32 cellular contexts compared by ENCODE assay signal in genomic region chr6:30894935-30895334, GRCh38. TPM values are rescaled to one million over a fixed set of nuclear protein-coding genes. Genes with fewer than 3 reads are reported as not detected.
DNase-seq lines count a peak whose midpoint lies in the region; ATAC-seq, FAIRE-seq and TF ChIP-seq lines count a peak whose summit lies in the region.
"Had no signal": no experiment of that assay in that cellular context is flagged by ENCODE, and none has a peak within 500 bp of the region (broad histone marks: within the 10 kb centered on the region; RNA-seq: fewer than 3 reads in every experiment).

No MANE protein-coding gene starts in this region.

- TF ChIP-seq POLR2A in HepG2 (IDR thresholded peaks at IDR 0.05; ENCODE audit: insufficient read depth in 1 of 2, low read depth in 2 of 2, low read length in 2 of 2) (no peak), right lobe of liver (IDR thresholded peaks at IDR 0.05) (no peak)

- H3K27me3 ChIP-seq in HepG2 (ENCODE audit: control insufficient read depth in 1 of 2, insufficient read depth in 2 of 2, low read length in 2 of 2) (no peaks in the 10 kb centered on the region), right lobe of liver (no peaks in the 10 kb centered on the region), dorsolateral prefrontal cortex (no peaks in the 10 kb centered on the region)

- TF ChIP-seq RAD21 in HepG2 (CRISPR knock-in tag; IDR thresholded peaks at IDR 0.05) = no peak

- intact Hi-C loops in HepG2 (cut with micrococcal nuclease; ENCODE audit: unreplicated experiment) = no loop called here
- intact Hi-C loops in right lobe of liver (cut with DNase I) = no loop called here
- intact Hi-C loops in dorsolateral prefrontal cortex (cut with DNase I) = no loop called here
- intact Hi-C loops in posterior vena cava (cut with DNase I) = no loop called here

- no peaks in the 10 kb centered on the region for H3K79me2 ChIP-seq in HepG2 (ENCODE audit: insufficient read depth, low read length)

- in situ Hi-C loops in HepG2 (cut with HindIII; ENCODE audit: extremely low pct_ligation_motif_present, low pct_unique_long_range_greater_than_20kb) = no loop called here

- H3K4me3 ChIP-seq in HepG2 (replicated peaks in 1 of 3; ENCODE audit: insufficient read depth in 1 of 3, low read depth in 2 of 3, low read length in 3 of 3) (no peak overlapping the region), right lobe of liver (no peak overlapping the region), dorsolateral prefrontal cortex (no peak overlapping the region)
- H3K4me3 ChIP-seq: GM12878 had no signal

- BruUV-seq in HepG2 (replicated peaks; lab: Mats Ljungman, UMichigan) = no TSS peak

- ATAC-seq in HepG2 (no peak), right lobe of liver (no peak), GM18873 (IDR thresholded peaks at IDR 0.05; ENCODE audit: low FRiP score, unreplicated experiment) (no peak)
- ATAC-seq: Panc1 had no signal

- no peak overlapping the region for H3K9ac ChIP-seq in HepG2 (ENCODE audit: insufficient read depth, low read depth, low read length)

- POLR2A ChIA-PET in HepG2 (lab: Yijun Ruan, JAX) = interaction anchor here (1.6 kb wide), 1 partner anchor 11 kb away, joined by 5 read pairs; the partner anchor contains the start of gene DDR1

- 97% methylated on average over 3 of the region's 3 CpGs for WGBS in HepG2 (ENCODE audit: low lambda C conversion rate)
- WGBS in right lobe of liver (ENCODE audit: insufficient coverage, low coverage, low lambda C conversion rate, missing lambda C conversion rate) = 96% methylated on average over 3 of the region's 3 CpGs

- DNase-seq in HepG2 (ENCODE audit: low spot score) = no peak
- DNase-seq in right lobe of liver = no peak
- no peak for DNase-seq in dorsolateral prefrontal cortex
- peak; percentile 11 for DNase-seq in posterior vena cava (ENCODE audit: low spot score)
- no peak for DNase-seq in NOMO-1 treated with DMSO at 0.1 percent for 48 hours (lab: John Stamatoyannopoulos, UW; ENCODE audit: unreplicated experiment)
- no peak for DNase-seq in HPDE6-E6E7 (ENCODE audit: extremely low spot score)
- DNase-seq: C1 segment of cervical spinal cord; Caco-2; CD4-positive, alpha-beta memory T cell; DMS 273 treated with DMSO at 0.1 percent for 48 hours; DMS79; EL; GDM1; GOT3; HCEC 1CT; Karpas-422; NCI-H1092 treated with DMSO at 0.1 percent for 48 hours; NCI-H1436; NCI-H187 treated with DMSO at 0.1 percent for 48 hours; NCI-H2171 treated with DMSO at 0.1 percent for 48 hours; NCI-H345; NCI-H524; NCI-H748 treated with DMSO at 0.1 percent for 48 hours; NK-92 treated with Interleukin-12 subunit alpha and Interleukin-12 subunit beta, amount 100 ng/mL, for 24 hours; SHP77 had no signal

- TF ChIP-seq EP300 in HepG2 (IDR thresholded peaks at IDR 0.05; ENCODE audit: low read depth in 2 of 2, low read length in 2 of 2) = no peak
- no peak for TF ChIP-seq EP300 in HepG2 (CRISPR knock-in tag; IDR thresholded peaks at IDR 0.05; ENCODE audit: borderline replicate concordance)

- H3K4me2 ChIP-seq in HepG2 (ENCODE audit: low read depth, low read length) = no peak overlapping the region

- H4K20me1 ChIP-seq in HepG2 (ENCODE audit: insufficient read depth, low read length) = no peaks in the 10 kb centered on the region

- FAIRE-seq in HepG2 (lab: Jason Lieb, UNC) = no peak
- FAIRE-seq: A204.1, GM12878 had no signal

- H3K27ac ChIP-seq in HepG2 (ENCODE audit: extremely low read length, insufficient read depth, low read length) = no peak overlapping the region
- H3K27ac ChIP-seq in right lobe of liver = no peak overlapping the region
- H3K27ac ChIP-seq in dorsolateral prefrontal cortex = peak overlapping the region in 47 of 59 donors; percentile 1 to 99 (median 57)
- H3K27ac ChIP-seq: HL-60 had no signal

- H3K4me1 ChIP-seq in HepG2 (ENCODE audit: insufficient read depth, low read length) (no peaks in the 10 kb centered on the region), right lobe of liver (no peaks in the 10 kb centered on the region)
- H3K4me1 ChIP-seq: Caco-2 had no signal

- H3K36me3 ChIP-seq in HepG2 (replicated peaks in 1 of 2; ENCODE audit: control insufficient read depth in 1 of 2, insufficient read depth in 2 of 2, low read length in 2 of 2) (peaks cover 44 to 78% of the 10 kb centered on the region in 2 experiments), right lobe of liver (no peaks in the 10 kb centered on the region)

- H3K9me3 ChIP-seq in HepG2 (ENCODE audit: low read length) (no peaks in the 10 kb centered on the region), right lobe of liver (no peaks in the 10 kb centered on the region)
- H3K9me3 ChIP-seq: Caco-2 had no signal

- CTCF ChIA-PET in HepG2 (lab: Yijun Ruan, JAX; ENCODE audit: low intra/inter-chr PET ratio, low total read pairs) = no interaction called here

- H2AFZ ChIP-seq in HepG2 (ENCODE audit: low read length) = no peak overlapping the region

- TF ChIP-seq CTCF in HepG2 (CRISPR knock-in tag; IDR thresholded peaks at IDR 0.05) (no peak), right lobe of liver (IDR thresholded peaks at IDR 0.05) (no peak), dorsolateral prefrontal cortex (IDR thresholded peaks at IDR 0.05 in 54 of 56, conservative IDR thresholded peaks at IDR 0.05 in 2 of 56; ENCODE audit: low read depth in 1 of 56, partially characterized antibody in 56 of 56) (no peak)

RNA-seq across cellular contexts. Expression of gene DDR1, which starts 10.6 kb away (rescaled TPM):
- total RNA-seq in HepG2 (2016; rRNA removed; fragmentation: Illumina TruSeq; extraction: Trizol) = 7.0 and 16.7 TPM in 2 replicates
- 5.8 and 8.2 TPM in 2 replicates for total RNA-seq in HepG2 (2016; cell fraction: cytosol; rRNA removed; fragmentation: Illumina TruSeq; extraction: Trizol; ENCODE audit: low read depth)
- total RNA-seq in HepG2 (2016; cell fraction: insoluble cytoplasmic fraction; rRNA removed; fragmentation: Illumina TruSeq; extraction: Trizol) = 6.0 and 18.2 TPM in 2 replicates
- total RNA-seq in HepG2 (2016; cell fraction: membrane; rRNA removed; fragmentation: Illumina TruSeq; extraction: Trizol) = 8.1 and 9.1 TPM in 2 replicates
- 18.1 and 22.9 TPM in 2 replicates for total RNA-seq in HepG2 (2016; cell fraction: nucleus; rRNA removed; fragmentation: Illumina TruSeq; extraction: Trizol)
- 20.2 and 25.0 TPM in 2 replicates for polyA plus RNA-seq in HepG2 (2011; rRNA removed)
- polyA plus RNA-seq in HepG2 (2011; cell fraction: cytosol; rRNA removed) = 18.2 and 20.9 TPM in 2 replicates
- polyA plus RNA-seq in HepG2 (2011; cell fraction: nucleus; rRNA removed) = 49.4 and 65.3 TPM in 2 replicates
- 21.2 TPM in 2 replicates for polyA plus RNA-seq in HepG2 (2012)
- 1.3 and 1.5 TPM in 2 replicates for polyA plus RNA-seq in HepG2 (2016; cell fraction: cytosol; fragmentation: Illumina TruSeq; extraction: Trizol; ENCODE audit: low read depth)
- polyA plus RNA-seq in HepG2 (2016; cell fraction: insoluble cytoplasmic fraction; fragmentation: Illumina TruSeq; extraction: Trizol; ENCODE audit: low read depth) = 6.6 and 7.2 TPM in 2 replicates
- 3.5 and 3.7 TPM in 2 replicates for polyA plus RNA-seq in HepG2 (2016; cell fraction: membrane; fragmentation: Illumina TruSeq; extraction: Trizol; ENCODE audit: low read depth)
- polyA plus RNA-seq in HepG2 (2016; cell fraction: nucleus; fragmentation: Illumina TruSeq; extraction: Trizol; ENCODE audit: insufficient read depth, low read depth) = 37.9 and 40.3 TPM in 2 replicates
- polyA minus RNA-seq in HepG2 (2011; rRNA and poly(A)+ RNA removed; ENCODE audit: low replicate concordance) = 53.5 and 64.7 TPM in 2 replicates
- 28.8 and 29.1 TPM in 2 replicates for polyA minus RNA-seq in HepG2 (2011; cell fraction: cytosol; rRNA and poly(A)+ RNA removed)
- 25.2 and 31.7 TPM in 2 replicates for polyA minus RNA-seq in HepG2 (2011; cell fraction: nucleus; rRNA and poly(A)+ RNA removed)
- 1 to 10 TPM; 3.2 to 9.9 (median 5.0) TPM for total RNA-seq in right lobe of liver
- 100 to 1,000 TPM; 100 to 498 (median 195) TPM for total RNA-seq in dorsolateral prefrontal cortex
- 10 to 100 TPM; 25.2 to 26.0 TPM for total RNA-seq in posterior vena cava

RNA-seq across cellular contexts. Expression of gene GTF2H4, which starts 13.1 kb away (rescaled TPM):
- total RNA-seq in HepG2 (2016; rRNA removed; fragmentation: Illumina TruSeq; extraction: Trizol) (15.9 and 18.0 TPM in 2 replicates), right lobe of liver (10 to 100 TPM in 4 of 6 experiments, 1 to 10 TPM in 2; 3.6 to 21.1 (median 17.3) TPM), dorsolateral prefrontal cortex (100 to 1,000 TPM in 1 of 120 experiments, 10 to 100 TPM in 119; 24.7 to 107 (median 48.9) TPM), posterior vena cava (10 to 100 TPM; 27.2 to 37.8 TPM)
- total RNA-seq in HepG2 (2016; cell fraction: cytosol; rRNA removed; fragmentation: Illumina TruSeq; extraction: Trizol; ENCODE audit: low read depth) = 1.5 and 3.1 TPM in 2 replicates
- 14.1 and 17.5 TPM in 2 replicates for total RNA-seq in HepG2 (2016; cell fraction: insoluble cytoplasmic fraction; rRNA removed; fragmentation: Illumina TruSeq; extraction: Trizol)
- total RNA-seq in HepG2 (2016; cell fraction: membrane; rRNA removed; fragmentation: Illumina TruSeq; extraction: Trizol) = 4.5 and 5.7 TPM in 2 replicates
- 27.0 and 30.2 TPM in 2 replicates for total RNA-seq in HepG2 (2016; cell fraction: nucleus; rRNA removed; fragmentation: Illumina TruSeq; extraction: Trizol)
- 49.3 and 58.3 TPM in 2 replicates for polyA plus RNA-seq in HepG2 (2011; rRNA removed)
- 19.9 and 20.1 TPM in 2 replicates for polyA plus RNA-seq in HepG2 (2011; cell fraction: cytosol; rRNA removed)
- 258 and 287 TPM in 2 replicates for polyA plus RNA-seq in HepG2 (2011; cell fraction: nucleus; rRNA removed)
- 29.0 and 51.4 TPM in 2 replicates for polyA plus RNA-seq in HepG2 (2012)
- polyA plus RNA-seq in HepG2 (2016; cell fraction: cytosol; fragmentation: Illumina TruSeq; extraction: Trizol; ENCODE audit: low read depth) = 2.6 and 3.1 TPM in 2 replicates
- 25.8 and 31.0 TPM in 2 replicates for polyA plus RNA-seq in HepG2 (2016; cell fraction: insoluble cytoplasmic fraction; fragmentation: Illumina TruSeq; extraction: Trizol; ENCODE audit: low read depth)
- polyA plus RNA-seq in HepG2 (2016; cell fraction: membrane; fragmentation: Illumina TruSeq; extraction: Trizol; ENCODE audit: low read depth) = 4.9 and 6.0 TPM in 2 replicates
- 114 and 125 TPM in 2 replicates for polyA plus RNA-seq in HepG2 (2016; cell fraction: nucleus; fragmentation: Illumina TruSeq; extraction: Trizol; ENCODE audit: insufficient read depth, low read depth)
- 25.0 and 30.0 TPM in 2 replicates for polyA minus RNA-seq in HepG2 (2011; rRNA and poly(A)+ RNA removed; ENCODE audit: low replicate concordance)
- polyA minus RNA-seq in HepG2 (2011; cell fraction: cytosol; rRNA and poly(A)+ RNA removed) = 4.9 and 8.5 TPM in 2 replicates
- polyA minus RNA-seq in HepG2 (2011; cell fraction: nucleus; rRNA and poly(A)+ RNA removed) = 61.3 and 64.4 TPM in 2 replicates

RNA-seq across cellular contexts. Expression of gene VARS2, which starts 19.1 kb away (rescaled TPM):
- 45.9 and 71.8 TPM in 2 replicates for total RNA-seq in HepG2 (2016; rRNA removed; fragmentation: Illumina TruSeq; extraction: Trizol)
- total RNA-seq in HepG2 (2016; cell fraction: cytosol; rRNA removed; fragmentation: Illumina TruSeq; extraction: Trizol; ENCODE audit: low read depth) = 12.3 and 14.4 TPM in 2 replicates
- total RNA-seq in HepG2 (2016; cell fraction: insoluble cytoplasmic fraction; rRNA removed; fragmentation: Illumina TruSeq; extraction: Trizol) = 38.9 and 75.5 TPM in 2 replicates
- 27.5 and 28.2 TPM in 2 replicates for total RNA-seq in HepG2 (2016; cell fraction: membrane; rRNA removed; fragmentation: Illumina TruSeq; extraction: Trizol)
- total RNA-seq in HepG2 (2016; cell fraction: nucleus; rRNA removed; fragmentation: Illumina TruSeq; extraction: Trizol) = 63.3 and 78.0 TPM in 2 replicates
- 61.8 and 68.8 TPM in 2 replicates for polyA plus RNA-seq in HepG2 (2011; rRNA removed)
- 21.9 and 29.1 TPM in 2 replicates for polyA plus RNA-seq in HepG2 (2011; cell fraction: cytosol; rRNA removed)
- polyA plus RNA-seq in HepG2 (2011; cell fraction: nucleus; rRNA removed) = 392 and 449 TPM in 2 replicates
- 45.5 and 49.9 TPM in 2 replicates for polyA plus RNA-seq in HepG2 (2012)
- 9.2 and 9.4 TPM in 2 replicates for polyA plus RNA-seq in HepG2 (2016; cell fraction: cytosol; fragmentation: Illumina TruSeq; extraction: Trizol; ENCODE audit: low read depth)
- polyA plus RNA-seq in HepG2 (2016; cell fraction: insoluble cytoplasmic fraction; fragmentation: Illumina TruSeq; extraction: Trizol; ENCODE audit: low read depth) = 31.3 and 38.2 TPM in 2 replicates
- 17.7 and 19.1 TPM in 2 replicates for polyA plus RNA-seq in HepG2 (2016; cell fraction: membrane; fragmentation: Illumina TruSeq; extraction: Trizol; ENCODE audit: low read depth)
- 189 and 203 TPM in 2 replicates for polyA plus RNA-seq in HepG2 (2016; cell fraction: nucleus; fragmentation: Illumina TruSeq; extraction: Trizol; ENCODE audit: insufficient read depth, low read depth)
- 37.3 and 128 TPM in 2 replicates for polyA minus RNA-seq in HepG2 (2011; rRNA and poly(A)+ RNA removed; ENCODE audit: low replicate concordance)
- polyA minus RNA-seq in HepG2 (2011; cell fraction: cytosol; rRNA and poly(A)+ RNA removed) = 32.2 and 37.4 TPM in 2 replicates
- polyA minus RNA-seq in HepG2 (2011; cell fraction: nucleus; rRNA and poly(A)+ RNA removed) = 56.0 and 56.3 TPM in 2 replicates
- 10 to 100 TPM; 21.5 to 36.1 (median 25.9) TPM for total RNA-seq in right lobe of liver
- 10 to 100 TPM; 27.9 to 82.8 (median 48.0) TPM for total RNA-seq in dorsolateral prefrontal cortex
- 10 to 100 TPM; 13.8 to 17.8 TPM for total RNA-seq in posterior vena cava

RNA-seq across cellular contexts. Expression of gene SFTA2, which starts 37.0 kb away (rescaled TPM):
- total RNA-seq in HepG2 (2016; rRNA removed; fragmentation: Illumina TruSeq; extraction: Trizol) = not detected in 2 replicates
- total RNA-seq in HepG2 (2016; cell fraction: cytosol; rRNA removed; fragmentation: Illumina TruSeq; extraction: Trizol; ENCODE audit: low read depth) = not detected in 2 replicates
- not detected in 2 replicates for total RNA-seq in HepG2 (2016; cell fraction: insoluble cytoplasmic fraction; rRNA removed; fragmentation: Illumina TruSeq; extraction: Trizol)
- not detected in 2 replicates for total RNA-seq in HepG2 (2016; cell fraction: membrane; rRNA removed; fragmentation: Illumina TruSeq; extraction: Trizol)
- total RNA-seq in HepG2 (2016; cell fraction: nucleus; rRNA removed; fragmentation: Illumina TruSeq; extraction: Trizol) = not detected in 2 replicates
- not detected in 2 replicates for polyA plus RNA-seq in HepG2 (2011; rRNA removed)
- polyA plus RNA-seq in HepG2 (2011; cell fraction: cytosol; rRNA removed) = not detected in 2 replicates
- not detected in 2 replicates for polyA plus RNA-seq in HepG2 (2011; cell fraction: nucleus; rRNA removed)
- polyA plus RNA-seq in HepG2 (2012) = not detected in 2 replicates
- not detected in 2 replicates for polyA plus RNA-seq in HepG2 (2016; cell fraction: cytosol; fragmentation: Illumina TruSeq; extraction: Trizol; ENCODE audit: low read depth)
- polyA plus RNA-seq in HepG2 (2016; cell fraction: insoluble cytoplasmic fraction; fragmentation: Illumina TruSeq; extraction: Trizol; ENCODE audit: low read depth) = not detected in 2 replicates
- not detected in 2 replicates for polyA plus RNA-seq in HepG2 (2016; cell fraction: membrane; fragmentation: Illumina TruSeq; extraction: Trizol; ENCODE audit: low read depth)
- not detected in 2 replicates for polyA plus RNA-seq in HepG2 (2016; cell fraction: nucleus; fragmentation: Illumina TruSeq; extraction: Trizol; ENCODE audit: insufficient read depth, low read depth)
- polyA minus RNA-seq in HepG2 (2011; rRNA and poly(A)+ RNA removed; ENCODE audit: low replicate concordance) = not detected in 2 replicates
- not detected in 2 replicates for polyA minus RNA-seq in HepG2 (2011; cell fraction: cytosol; rRNA and poly(A)+ RNA removed)
- not detected in 2 replicates for polyA minus RNA-seq in HepG2 (2011; cell fraction: nucleus; rRNA and poly(A)+ RNA removed)
- not detected for total RNA-seq in right lobe of liver
- under 1 TPM in 7 of 120 experiments, not detected in 113; 0.39 to 0.85 (median 0.66) TPM for total RNA-seq in dorsolateral prefrontal cortex
- under 1 TPM in 1 of 2 donors, not detected in 1; 0.29 TPM for total RNA-seq in posterior vena cava
- total RNA-seq: SK-MEL-5 had no signal
- polyA plus RNA-seq: AG04450; CD4-positive, alpha-beta memory T cell had no signal

RNA-seq across cellular contexts. Expression of gene MUCL3, which starts 45.8 kb away (rescaled TPM):
- total RNA-seq in HepG2 (2016; rRNA removed; fragmentation: Illumina TruSeq; extraction: Trizol) (not detected in 2 replicates), right lobe of liver (not detected), dorsolateral prefrontal cortex (not detected), posterior vena cava (not detected)
- not detected in 2 replicates for total RNA-seq in HepG2 (2016; cell fraction: cytosol; rRNA removed; fragmentation: Illumina TruSeq; extraction: Trizol; ENCODE audit: low read depth)
- total RNA-seq in HepG2 (2016; cell fraction: insoluble cytoplasmic fraction; rRNA removed; fragmentation: Illumina TruSeq; extraction: Trizol) = not detected in 2 replicates
- not detected in 2 replicates for total RNA-seq in HepG2 (2016; cell fraction: membrane; rRNA removed; fragmentation: Illumina TruSeq; extraction: Trizol)
- total RNA-seq in HepG2 (2016; cell fraction: nucleus; rRNA removed; fragmentation: Illumina TruSeq; extraction: Trizol) = not detected in 2 replicates
- polyA plus RNA-seq in HepG2 (2011; rRNA removed) = not detected in 2 replicates
- polyA plus RNA-seq in HepG2 (2011; cell fraction: cytosol; rRNA removed) = not detected in 2 replicates
- not detected in 2 replicates for polyA plus RNA-seq in HepG2 (2011; cell fraction: nucleus; rRNA removed)
- polyA plus RNA-seq in HepG2 (2012) = not detected in 2 replicates
- polyA plus RNA-seq in HepG2 (2016; cell fraction: cytosol; fragmentation: Illumina TruSeq; extraction: Trizol; ENCODE audit: low read depth) = not detected in 2 replicates
- not detected in 2 replicates for polyA plus RNA-seq in HepG2 (2016; cell fraction: insoluble cytoplasmic fraction; fragmentation: Illumina TruSeq; extraction: Trizol; ENCODE audit: low read depth)
- not detected in 2 replicates for polyA plus RNA-seq in HepG2 (2016; cell fraction: membrane; fragmentation: Illumina TruSeq; extraction: Trizol; ENCODE audit: low read depth)
- not detected in 2 replicates for polyA plus RNA-seq in HepG2 (2016; cell fraction: nucleus; fragmentation: Illumina TruSeq; extraction: Trizol; ENCODE audit: insufficient read depth, low read depth)
- polyA minus RNA-seq in HepG2 (2011; rRNA and poly(A)+ RNA removed; ENCODE audit: low replicate concordance) = not detected in 2 replicates
- polyA minus RNA-seq in HepG2 (2011; cell fraction: cytosol; rRNA and poly(A)+ RNA removed) = not detected in 2 replicates
- polyA minus RNA-seq in HepG2 (2011; cell fraction: nucleus; rRNA and poly(A)+ RNA removed) = not detected in 2 replicates
- total RNA-seq: Caco-2; CD4-positive, alpha-beta memory T cell; SK-MEL-5 had no signal
- polyA plus RNA-seq: AG04450; CD4-positive, alpha-beta memory T cell had no signal

Comparison
In these comparisons a context has a peak if more than half of its experiments do, and no peak if none do; other contexts are left out.
1. H3K27ac ChIP-seq: peak in dorsolateral prefrontal cortex (47 of 59); none in HepG2 (single experiment) and right lobe of liver (0 of 3).